ENCODE assay signal across 6 cellular contexts in genomic region chr3:142088925-142089324, GRCh38.
DNase-seq lines count a peak whose midpoint lies in the region; TF ChIP-seq lines count a peak whose summit lies in the region.
"Not testable (repeated sequence)": the region's sequence is repeated elsewhere in the genome, so short reads cannot be mapped to it uniquely, and the experiment has no call there.

No MANE protein-coding gene starts in this region.

- H3K9ac ChIP-seq in trophoblast cell (ENCODE audit: low read length), result not testable (repeated sequence)

- H3K9me3 ChIP-seq in trophoblast cell (ENCODE audit: insufficient read depth, low read depth, low read length), result not testable (repeated sequence)

- H3K18ac ChIP-seq in trophoblast cell (ENCODE audit: low read length), result not testable (repeated sequence)

- not testable (repeated sequence) for H3K23ac ChIP-seq in trophoblast cell (ENCODE audit: low read length)

- not testable (repeated sequence) for H3K27me3 Mint-ChIP-seq in activated naive CD4-positive, alpha-beta T cell treated with anti-CD3 and anti-CD28 coated beads, Interleukin-2, amount 50 U/mL, for 24 hours

- CTCF ChIA-PET in RWPE1 (lab: Yijun Ruan, JAX), result interaction anchor here (0.5 to 0.7 kb wide), 3 partner anchors 37 to 463 kb away, joined by 3 to 10 read pairs (median 3); no protein-coding TSS in a partner anchor

- H4K12ac ChIP-seq in trophoblast cell (ENCODE audit: low read depth, low read length), result not testable (repeated sequence)

- H3K4ac ChIP-seq in trophoblast cell (ENCODE audit: low read depth, low read length), result not testable (repeated sequence)

- H3K14ac ChIP-seq in trophoblast cell (ENCODE audit: low read length), result not testable (repeated sequence)

- not testable (repeated sequence) for H2BK120ac ChIP-seq in trophoblast cell (ENCODE audit: insufficient read depth, low read length, poor library complexity)

- not testable (repeated sequence) for H2AK5ac ChIP-seq in trophoblast cell (ENCODE audit: low read length)

- not testable (repeated sequence) for H3K9me3 Mint-ChIP-seq in activated naive CD4-positive, alpha-beta T cell treated with anti-CD3 and anti-CD28 coated beads, Interleukin-2, amount 50 U/mL, for 24 hours

- WGBS in trophoblast cell (ENCODE audit: extremely low coverage, insufficient coverage, insufficient read length), result no CpG with 5 or more reads among the region's 5 CpGs

- H3K27ac ChIP-seq in RWPE1 (peak overlapping the region; percentile 34; the same call in 1 of the 2 replicates), epithelial cell of prostate (peak overlapping the region; percentile 89)
- H3K27ac ChIP-seq in trophoblast cell (ENCODE audit: low read depth, low read length), result not testable (repeated sequence)

- TF ChIP-seq CTCF in RWPE1 (conservative IDR thresholded peaks at IDR 0.05; ENCODE audit: low read depth), result not testable (repeated sequence)

- not testable (repeated sequence) for H3K4me3 ChIP-seq in trophoblast cell (ENCODE audit: low read depth, low read length)

- H3K27ac Mint-ChIP-seq in activated naive CD4-positive, alpha-beta T cell treated with anti-CD3 and anti-CD28 coated beads, Interleukin-2, amount 50 U/mL, for 24 hours, result peak overlapping the region; percentile 23

- H4K8ac ChIP-seq in trophoblast cell (ENCODE audit: low read depth, low read length), result not testable (repeated sequence)

- POLR2A ChIA-PET in RWPE1 (lab: Yijun Ruan, JAX; ENCODE audit: low non-redundant PET), result interaction anchor here (0.7 kb wide), 1 partner anchor 31 kb away, joined by 3 read pairs; no protein-coding TSS in a partner anchor

- not testable (repeated sequence) for H3K4me2 ChIP-seq in trophoblast cell (ENCODE audit: low read length)

- H3K4me3 Mint-ChIP-seq in activated naive CD4-positive, alpha-beta T cell treated with anti-CD3 and anti-CD28 coated beads, Interleukin-2, amount 50 U/mL, for 24 hours, result not testable (repeated sequence)

- H2AFZ ChIP-seq in trophoblast cell (ENCODE audit: insufficient read depth, low read length, poor library complexity), result not testable (repeated sequence)

- not testable (repeated sequence) for H2BK12ac ChIP-seq in trophoblast cell (ENCODE audit: low read length)

- DNase-seq in ELR (ENCODE audit: low read depth) (peak; percentile 30), HT1080 (ENCODE audit: low read depth) (peak; percentile 12), trophoblast cell (peak; percentile 27 to 54)
- not testable (repeated sequence) for DNase-seq in RWPE1 (ENCODE audit: low spot score); epithelial cell of prostate (ENCODE audit: low read depth, low spot score)

- peaks cover 10% of the 10 kb centered on the region for H3K36me3 Mint-ChIP-seq in activated naive CD4-positive, alpha-beta T cell treated with anti-CD3 and anti-CD28 coated beads, Interleukin-2, amount 50 U/mL, for 24 hours

- H3K4me1 ChIP-seq in trophoblast cell (ENCODE audit: control insufficient read depth in 1 of 2, insufficient read depth in 2 of 2, low read length in 2 of 2), result not testable (repeated sequence)

- H3K79me1 ChIP-seq in trophoblast cell (ENCODE audit: low read length), result not testable (repeated sequence)

- H2BK5ac ChIP-seq in trophoblast cell (ENCODE audit: low read depth, low read length, poor library complexity), result not testable (repeated sequence)

- not testable (repeated sequence) for H3K4me1 Mint-ChIP-seq in activated naive CD4-positive, alpha-beta T cell treated with anti-CD3 and anti-CD28 coated beads, Interleukin-2, amount 50 U/mL, for 24 hours

- H3K79me2 ChIP-seq in trophoblast cell (ENCODE audit: control insufficient read depth, insufficient read depth, low read length, poor library complexity), result not testable (repeated sequence)

- not testable (repeated sequence) for H4K91ac ChIP-seq in trophoblast cell (ENCODE audit: low read depth, low read length)

- H3K27me3 ChIP-seq in trophoblast cell (ENCODE audit: insufficient read depth, low read length), result not testable (repeated sequence)

- not testable (repeated sequence) for H3K36me3 ChIP-seq in trophoblast cell (ENCODE audit: control insufficient read depth in 1 of 2, insufficient read depth in 2 of 2, low read length in 2 of 2)
